1 cellular context compared by ENCODE assay signal in the genomic region with DNA sequence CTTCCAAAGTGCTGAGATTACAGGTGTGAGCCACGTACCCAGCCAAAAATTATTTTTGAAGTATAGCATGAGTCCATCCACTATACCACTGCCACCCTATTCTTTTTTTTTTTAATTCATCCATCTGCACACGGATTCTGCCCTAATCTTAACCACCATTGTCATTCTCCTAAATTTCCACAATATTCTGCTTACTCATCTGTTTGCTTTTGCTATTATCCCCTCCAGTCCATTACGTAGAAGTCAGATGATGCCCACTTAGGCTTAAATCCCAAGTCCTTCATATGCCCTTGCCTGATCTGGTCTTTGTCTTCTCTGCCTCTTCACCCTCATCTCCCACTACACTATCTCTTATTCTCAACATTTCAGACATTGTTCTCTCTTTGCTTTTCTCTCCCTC.
TF ChIP-seq lines count a peak whose summit lies in the region.

No MANE protein-coding gene starts in this region.

TF ChIP-seq in SK-N-SH treated with all-trans-retinoic acid at 6 μM for 48 hours, 23 proteins besides CTCF, POLR2A, EP300 and RAD21 (continued from another document):
- TF ChIP-seq, protein P1, sequence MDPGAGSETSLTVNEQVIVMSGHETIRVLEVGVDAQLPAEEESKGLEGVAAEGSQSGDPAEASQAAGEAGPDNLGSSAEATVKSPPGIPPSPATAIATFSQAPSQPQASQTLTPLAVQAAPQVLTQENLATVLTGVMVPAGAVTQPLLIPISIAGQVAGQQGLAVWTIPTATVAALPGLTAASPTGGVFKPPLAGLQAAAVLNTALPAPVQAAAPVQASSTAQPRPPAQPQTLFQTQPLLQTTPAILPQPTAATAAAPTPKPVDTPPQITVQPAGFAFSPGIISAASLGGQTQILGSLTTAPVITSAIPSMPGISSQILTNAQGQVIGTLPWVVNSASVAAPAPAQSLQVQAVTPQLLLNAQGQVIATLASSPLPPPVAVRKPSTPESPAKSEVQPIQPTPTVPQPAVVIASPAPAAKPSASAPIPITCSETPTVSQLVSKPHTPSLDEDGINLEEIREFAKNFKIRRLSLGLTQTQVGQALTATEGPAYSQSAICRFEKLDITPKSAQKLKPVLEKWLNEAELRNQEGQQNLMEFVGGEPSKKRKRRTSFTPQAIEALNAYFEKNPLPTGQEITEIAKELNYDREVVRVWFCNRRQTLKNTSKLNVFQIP (CRISPR knock-in tag; IDR thresholded peaks at IDR 0.05; ENCODE audit: borderline replicate concordance, low read depth): no peak
